Comparison of ENCODE assay signal across 9 cellular contexts in the genomic region with DNA sequence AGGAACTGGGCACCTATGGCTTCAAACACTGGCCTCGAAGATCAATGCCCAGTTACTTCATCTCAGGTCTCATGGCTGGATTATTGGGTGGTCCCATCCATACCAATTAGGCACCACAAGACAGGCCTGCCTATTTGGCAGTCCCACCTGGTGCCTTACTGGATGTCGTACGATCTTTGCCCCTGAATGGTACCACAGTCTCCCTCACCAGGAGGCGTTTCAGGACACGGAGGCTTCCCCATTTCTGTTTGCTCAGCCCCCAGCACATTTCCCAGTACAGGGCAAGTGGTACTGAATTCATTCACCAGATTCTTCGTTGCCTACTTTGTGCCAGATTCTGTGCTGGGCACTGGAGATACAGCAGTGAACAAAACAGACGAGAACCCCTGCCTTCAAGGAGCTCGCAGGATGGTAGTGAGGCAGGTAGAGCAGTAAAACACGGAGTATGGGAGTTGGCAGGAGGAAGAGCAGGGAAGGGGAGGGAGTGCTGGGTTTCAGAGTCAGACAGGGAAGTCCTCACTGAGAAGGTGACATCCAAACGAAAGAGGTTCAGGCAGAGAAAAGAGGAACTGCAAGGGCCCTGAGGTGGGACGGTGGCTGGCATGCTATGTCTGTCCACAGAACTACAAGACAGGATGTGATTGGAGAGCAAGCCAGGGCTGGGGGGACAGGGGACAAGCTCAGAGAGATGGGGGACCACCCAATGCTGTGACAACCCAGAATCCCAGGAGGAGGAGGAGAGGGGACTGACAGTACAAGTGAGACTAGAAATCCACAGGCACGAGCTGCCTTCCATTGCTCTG.
DNase-seq lines count a peak whose midpoint lies in the region; ATAC-seq and TF ChIP-seq lines count a peak whose summit lies in the region.
"Had no signal": no experiment of that assay in that cellular context is flagged by ENCODE, and none has a peak within 500 bp of the region (broad histone marks: within the 10 kb centered on the region; RNA-seq: fewer than 3 reads in every experiment).

No MANE protein-coding gene starts in this region.

- intact Hi-C loops in activated CD4-positive, alpha-beta T cell treated with anti-CD3 and anti-CD28 coated beads for 36 hours (cut with DNase I, micrococcal nuclease) = loop anchor here (5.0 kb wide), 4 partner anchors 169 to 1014 kb away; a partner anchor contains a TSS
- intact Hi-C loops in tibial artery (cut with DNase I; ENCODE audit: low total_unique reads) = no loop called here

- peaks cover 11% of the 10 kb centered on the region for H3F3A ChIP-seq in Loucy (ENCODE audit: low read depth)

- H3K27ac ChIP-seq in skin epidermis = peak overlapping the region in 15 of 21 experiments; percentile 12 to 90 (median 44)
- H3K27ac ChIP-seq in tibial artery = no peak overlapping the region
- H3K27ac ChIP-seq: A549 had no signal

- H3K4me1 Mint-ChIP-seq in activated CD4-positive, alpha-beta T cell treated with anti-CD3 and anti-CD28 coated beads for 36 hours = peaks cover 79% of the 10 kb centered on the region
- peaks cover 82% of the 10 kb centered on the region for H3K4me1 Mint-ChIP-seq in activated naive CD8-positive, alpha-beta T cell treated with anti-CD3 and anti-CD28 coated beads, Interleukin-2, amount 50 U/mL, for 24 hours

- peaks cover 40% of the 10 kb centered on the region; the same call in 1 of the 2 replicates for H3K79me2 ChIP-seq in Loucy (ENCODE audit: insufficient read depth, low read length)

- ATAC-seq in activated CD4-positive, alpha-beta T cell treated with anti-CD3 and anti-CD28 coated beads for 36 hours = no peak
- ATAC-seq in activated naive CD8-positive, alpha-beta T cell treated with anti-CD3 and anti-CD28 coated beads, Interleukin-2, amount 50 U/mL, for 24 hours = no peak
- ATAC-seq in HG03108 (IDR thresholded peaks at IDR 0.05; ENCODE audit: unreplicated experiment) = no peak
- ATAC-seq: A549 had no signal

- H3K4me3 Mint-ChIP-seq in activated CD4-positive, alpha-beta T cell treated with anti-CD3 and anti-CD28 coated beads for 36 hours = no peak overlapping the region
- H3K4me3 Mint-ChIP-seq in activated naive CD8-positive, alpha-beta T cell treated with anti-CD3 and anti-CD28 coated beads, Interleukin-2, amount 50 U/mL, for 24 hours = peak overlapping the region; percentile 31

- no peaks in the 10 kb centered on the region for H3K9me3 Mint-ChIP-seq in activated CD4-positive, alpha-beta T cell treated with anti-CD3 and anti-CD28 coated beads for 36 hours (ENCODE audit: low read depth)
- H3K9me3 Mint-ChIP-seq in activated naive CD8-positive, alpha-beta T cell treated with anti-CD3 and anti-CD28 coated beads, Interleukin-2, amount 50 U/mL, for 24 hours = no peaks in the 10 kb centered on the region

- H3K27me3 Mint-ChIP-seq in activated CD4-positive, alpha-beta T cell treated with anti-CD3 and anti-CD28 coated beads for 36 hours = no peaks in the 10 kb centered on the region
- no peaks in the 10 kb centered on the region for H3K27me3 Mint-ChIP-seq in activated naive CD8-positive, alpha-beta T cell treated with anti-CD3 and anti-CD28 coated beads, Interleukin-2, amount 50 U/mL, for 24 hours

- H3K36me3 ChIP-seq in Loucy (ENCODE audit: insufficient read depth, low read length) (no peaks in the 10 kb centered on the region), tibial artery (no peaks in the 10 kb centered on the region)

- H3K36me3 Mint-ChIP-seq in activated CD4-positive, alpha-beta T cell treated with anti-CD3 and anti-CD28 coated beads for 36 hours (ENCODE audit: low read depth) = peaks cover 4% of the 10 kb centered on the region
- no peaks in the 10 kb centered on the region for H3K36me3 Mint-ChIP-seq in activated naive CD8-positive, alpha-beta T cell treated with anti-CD3 and anti-CD28 coated beads, Interleukin-2, amount 50 U/mL, for 24 hours (ENCODE audit: low read depth)

- peak overlapping the region; percentile 97 for H3K27ac Mint-ChIP-seq in activated CD4-positive, alpha-beta T cell treated with anti-CD3 and anti-CD28 coated beads for 36 hours
- H3K27ac Mint-ChIP-seq in activated naive CD8-positive, alpha-beta T cell treated with anti-CD3 and anti-CD28 coated beads, Interleukin-2, amount 50 U/mL, for 24 hours = peak overlapping the region; percentile 39

- no peaks in the 10 kb centered on the region for H3K27me3 ChIP-seq in Loucy (ENCODE audit: insufficient read depth, low read length, poor library complexity, severe bottlenecking)
- peaks cover 0 to 19% of the 10 kb centered on the region in 2 donors for H3K27me3 ChIP-seq in tibial artery

- peaks cover 16% of the 10 kb centered on the region for H4K20me1 ChIP-seq in Loucy (ENCODE audit: insufficient read depth, low read length, poor library complexity, severe bottlenecking)

- CTCF ChIA-PET in activated CD4-positive, alpha-beta T cell treated with anti-CD3 and anti-CD28 coated beads for 36 hours (lab: Charles Lee) = interaction anchor here (0.6 to 8.6 kb wide), 2 partner anchors 19 to 414 kb away, joined by 3 to 64 read pairs; no protein-coding TSS in a partner anchor

- no peak for DNase-seq in activated CD4-positive, alpha-beta T cell treated with anti-CD3 and anti-CD28 coated beads for 36 hours
- no peak for DNase-seq in activated CD4-positive, alpha-beta T cell treated with anti-CD3 and anti-CD28 coated beads, Interleukin-2, amount 50 U/mL, for 4 hours
- DNase-seq in activated naive CD8-positive, alpha-beta T cell treated with anti-CD3 and anti-CD28 coated beads, Interleukin-2, amount 50 U/mL, for 24 hours = no peak
- DNase-seq in tibial artery = no peak
- no peak for DNase-seq in stimulated activated CD4-positive, alpha-beta T cell treated with anti-CD3 and anti-CD28 coated beads, Interleukin-4, amount 100 ng/mL, for 1 hour

- H3K9me3 ChIP-seq in Loucy (ENCODE audit: insufficient read depth, low read depth, low read length) = no peaks in the 10 kb centered on the region
- no peaks in the 10 kb centered on the region for H3K9me3 ChIP-seq in tibial artery
- H3K9me3 ChIP-seq: A549 had no signal

- H3K9ac ChIP-seq in Loucy (ENCODE audit: low read depth, low read length, poor library complexity, severe bottlenecking) = no peak overlapping the region

- no peaks in the 10 kb centered on the region for H3K9me2 ChIP-seq in Loucy (replicated peaks; ENCODE audit: low read depth, low read length)

- POLR2A ChIA-PET in activated CD4-positive, alpha-beta T cell treated with anti-CD3 and anti-CD28 coated beads for 36 hours (lab: Charles Lee) = interaction anchor here (0.5 kb wide), 2 partner anchors 387 to 401 kb away, joined by 3 read pairs; no protein-coding TSS in a partner anchor

- peaks cover 78% of the 10 kb centered on the region for H3K4me1 ChIP-seq in Loucy (ENCODE audit: insufficient read depth, low read length, poor library complexity, severe bottlenecking)
- H3K4me1 ChIP-seq in tibial artery = peaks cover 0 to 22% (median 19%) of the 10 kb centered on the region in 4 donors

- TF ChIP-seq CTCF in Loucy (conservative IDR thresholded peaks at IDR 0.05; ENCODE audit: low read length) = no peak
- no peak for TF ChIP-seq CTCF in tibial artery (IDR thresholded peaks at IDR 0.05)

- H3K4me3 ChIP-seq in Loucy (ENCODE audit: low read length, poor library complexity, severe bottlenecking) (no peak overlapping the region), skin epidermis (no peak overlapping the region), tibial artery (no peak overlapping the region)
- H3K4me3 ChIP-seq: A549 had no signal

- H2AFZ ChIP-seq in Loucy (ENCODE audit: low read length) = no peak overlapping the region

- peak overlapping the region; percentile 38 for H3K4me2 ChIP-seq in Loucy (ENCODE audit: low read depth, low read length, poor library complexity, severe bottlenecking)
- H3K4me2 ChIP-seq: A549 had no signal

Comparison
In these comparisons a context has a peak if more than half of its experiments do, and no peak if none do; other contexts are left out.
1. H3K27ac ChIP-seq: peak in skin epidermis (15 of 21); none in tibial artery (0 of 2).